Comparison of ENCODE assay signal across 8 cellular contexts in the genomic region with DNA sequence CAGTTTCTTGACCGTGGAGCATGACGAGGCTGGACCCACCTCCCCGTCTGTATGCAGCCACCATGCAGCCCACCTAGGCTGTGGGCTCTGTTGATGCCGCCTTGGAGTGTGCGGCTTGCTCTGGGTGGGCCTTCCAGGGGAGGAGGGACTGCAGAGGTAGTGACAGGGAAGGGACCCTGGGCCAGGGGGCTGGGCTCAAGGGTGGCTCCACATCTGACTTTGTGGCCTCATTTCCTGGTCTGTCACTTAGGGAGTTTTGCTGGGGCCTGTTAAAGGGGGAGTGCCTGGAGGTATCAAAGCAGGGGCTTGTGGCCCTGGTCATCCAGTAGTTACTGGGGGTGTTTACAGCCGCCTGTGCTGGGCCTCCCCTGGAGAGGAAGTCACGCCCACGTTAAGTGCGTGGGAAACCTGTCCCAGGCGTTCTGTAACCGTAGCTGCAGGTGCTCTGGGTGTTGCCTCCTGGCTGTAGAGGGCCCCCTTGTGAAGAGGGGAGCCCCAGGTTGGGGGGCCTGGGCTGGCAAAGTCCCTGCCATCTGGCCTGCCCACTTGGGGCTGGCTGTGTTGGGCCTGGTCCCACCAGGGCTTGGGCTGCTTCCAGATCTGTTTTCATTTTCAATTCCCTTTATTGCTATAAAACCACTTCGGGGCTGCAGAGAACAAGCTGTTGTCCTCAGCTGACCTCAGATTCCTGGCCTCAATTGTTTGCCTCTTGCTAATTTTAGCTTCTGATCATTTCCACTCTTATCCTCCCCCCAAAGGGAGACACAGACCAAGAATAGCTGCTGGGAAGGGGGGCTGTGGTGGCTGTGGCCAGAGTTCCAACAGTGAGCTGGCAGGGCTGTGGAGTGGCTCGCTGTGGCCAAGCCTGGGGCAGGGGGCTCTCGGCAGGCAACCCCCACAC. TPM values are rescaled to one million over a fixed set of nuclear protein-coding genes. Genes with fewer than 3 reads are reported as not detected.
DNase-seq lines count a peak whose midpoint lies in the region; ATAC-seq, FAIRE-seq and TF ChIP-seq lines count a peak whose summit lies in the region.

No MANE protein-coding gene starts in this region.

- no peaks in the 10 kb centered on the region for H3K9me3 Mint-ChIP-seq in CD8-positive, alpha-beta T cell
- H3K9me3 Mint-ChIP-seq in astrocyte (ENCODE audit: unreplicated experiment): no peaks in the 10 kb centered on the region

- peak; percentile 61 for ATAC-seq in CD8-positive, alpha-beta T cell
- peak; percentile 66 for ATAC-seq in HG03175 (IDR thresholded peaks at IDR 0.05; ENCODE audit: unreplicated experiment)

- peak overlapping the region; percentile 50 for H3K9ac ChIP-seq in astrocyte (ENCODE audit: low read length)

- peak overlapping the region; percentile 33 for H3K4me3 ChIP-seq in CD8-positive, alpha-beta T cell (ENCODE audit: low read depth, low read length)
- H3K4me3 ChIP-seq in OCI-LY7 (ENCODE audit: low read depth, low read length, poor library complexity, severe bottlenecking) (peak overlapping the region; percentile 49), astrocyte (ENCODE audit: insufficient read depth, low read depth, low read length) (peak overlapping the region; percentile 13)

- H4K20me1 ChIP-seq in OCI-LY7 (ENCODE audit: insufficient read depth, low read length): no peaks in the 10 kb centered on the region
- H4K20me1 ChIP-seq in astrocyte (ENCODE audit: insufficient read depth, low read length): peaks cover 87% of the 10 kb centered on the region

- BruUV-seq in OCI-LY7 (replicated peaks; lab: Mats Ljungman, UMichigan): no TSS peak

- H2AFZ ChIP-seq in OCI-LY7 (ENCODE audit: low read length) (no peak overlapping the region), astrocyte (ENCODE audit: low read depth, low read length) (no peak overlapping the region)

- peaks cover 4% of the 10 kb centered on the region for H3K36me3 ChIP-seq in CD8-positive, alpha-beta T cell (ENCODE audit: insufficient read depth, low read length)
- H3K36me3 ChIP-seq in OCI-LY7 (ENCODE audit: insufficient read depth, low read length) (peaks cover 52% of the 10 kb centered on the region), astrocyte (ENCODE audit: insufficient read depth, low read length) (no peaks in the 10 kb centered on the region)

- intact Hi-C loops in CD8-positive, alpha-beta T cell (cut with DNase I, micrococcal nuclease): no loop called here
- intact Hi-C loops in OCI-LY7 (cut with micrococcal nuclease; ENCODE audit: unreplicated experiment): loop anchor here (2.0 kb wide), 1 partner anchor 138 kb away; no protein-coding TSS in a partner anchor

- H3K36me3 Mint-ChIP-seq in CD8-positive, alpha-beta T cell: peaks cover 61% of the 10 kb centered on the region
- H3K36me3 Mint-ChIP-seq in astrocyte (ENCODE audit: low read depth, unreplicated experiment): no peaks in the 10 kb centered on the region

- H3K4me2 ChIP-seq in OCI-LY7 (ENCODE audit: low read length) (peak overlapping the region; percentile 67), astrocyte (ENCODE audit: low read length) (peak overlapping the region; percentile 72)

- H3K27me3 ChIP-seq in CD8-positive, alpha-beta T cell (ENCODE audit: insufficient read depth, low read length): no peaks in the 10 kb centered on the region
- no peaks in the 10 kb centered on the region for H3K27me3 ChIP-seq in astrocyte (ENCODE audit: insufficient read depth, low read length)

- peaks cover 100% of the 10 kb centered on the region for H3K79me2 ChIP-seq in OCI-LY7 (ENCODE audit: insufficient read depth, low read depth, low read length)
- peaks cover 82% of the 10 kb centered on the region for H3K79me2 ChIP-seq in astrocyte (ENCODE audit: insufficient read depth, low read length)

- peak overlapping the region; percentile 79 for H3K4me3 Mint-ChIP-seq in CD8-positive, alpha-beta T cell
- H3K4me3 Mint-ChIP-seq in astrocyte (ENCODE audit: unreplicated experiment): no peak overlapping the region

- CTCF ChIA-PET in CD8-positive, alpha-beta T cell (lab: Charles Lee): interaction anchor here (1.2 to 18.1 kb wide), 4 partner anchors 7 to 135 kb away, joined by 3 to 286 read pairs (median 168); no protein-coding TSS in a partner anchor
- CTCF ChIA-PET in OCI-LY7 (lab: Charles Lee; ENCODE audit: unreplicated experiment): interaction anchor here (0.6 to 0.9 kb wide), 3 partner anchors 11 to 86 kb away, joined by 3 read pairs; no protein-coding TSS in a partner anchor

- POLR2A ChIA-PET in CD8-positive, alpha-beta T cell (lab: Charles Lee): interaction anchor here (1.3 to 16.5 kb wide), 7 partner anchors 6 to 138 kb away, joined by 3 to 296 read pairs (median 5); partner anchors contain the start of gene KLF13
- POLR2A ChIA-PET in OCI-LY7 (lab: Charles Lee): interaction anchor here (0.6 to 1.6 kb wide), 4 partner anchors 11 to 143 kb away, joined by 3 to 6 read pairs (median 4); no protein-coding TSS in a partner anchor

- H3K27ac ChIP-seq in CD8-positive, alpha-beta T cell (ENCODE audit: low read depth, low read length): peak overlapping the region; percentile 58
- H3K27ac ChIP-seq in OCI-LY7 (ENCODE audit: low read depth, low read length, poor library complexity, severe bottlenecking): peak overlapping the region; percentile 78
- H3K27ac ChIP-seq in astrocyte (ENCODE audit: low read depth, low read length): peak overlapping the region; percentile 59

- TF ChIP-seq CTCF in CD8-positive, alpha-beta T cell (IDR thresholded peaks at IDR 0.05): no peak
- TF ChIP-seq CTCF in OCI-LY7 (conservative IDR thresholded peaks at IDR 0.05; ENCODE audit: low read length) (peak; percentile 58), astrocyte (IDR thresholded peaks at IDR 0.05; ENCODE audit: insufficient read depth, low read depth, low read length) (no peak)

- no peaks in the 10 kb centered on the region for H3K9me2 ChIP-seq in OCI-LY7 (ENCODE audit: insufficient read depth, low read length)

- H3K9me3 ChIP-seq in CD8-positive, alpha-beta T cell (ENCODE audit: low read length): no peaks in the 10 kb centered on the region
- H3K9me3 ChIP-seq in OCI-LY7 (ENCODE audit: low read length) (no peaks in the 10 kb centered on the region), astrocyte (ENCODE audit: insufficient read depth, low read depth, low read length) (no peaks in the 10 kb centered on the region)

- H3K27me3 Mint-ChIP-seq in CD8-positive, alpha-beta T cell (ENCODE audit: low read depth): no peaks in the 10 kb centered on the region
- H3K27me3 Mint-ChIP-seq in astrocyte (ENCODE audit: low read depth, unreplicated experiment): no peaks in the 10 kb centered on the region

- peak; percentile 16 for TF ChIP-seq POLR2A in GM19099 (IDR thresholded peaks at IDR 0.05; ENCODE audit: extremely low read depth, insufficient read length, low read depth)

- peak in 4 of 7 experiments; percentile 56 to 75 (median 64) for DNase-seq in CD8-positive, alpha-beta T cell
- DNase-seq in OCI-LY7 (ENCODE audit: low spot score): peak; percentile 71
- peak; percentile 87 for DNase-seq in astrocyte (ENCODE audit: low read depth)
- DNase-seq in iPS-NIHi7 (ENCODE audit: extremely low spot score): peak; percentile 45
- DNase-seq in stimulated activated CD4-positive, alpha-beta T cell treated with anti-CD3 and anti-CD28 coated beads, Interleukin-4, amount 100 ng/mL, for 1 hour: peak; percentile 54
- no peak for DNase-seq in HK-2 (ENCODE audit: unreplicated experiment)

- peak; percentile 45 for FAIRE-seq in astrocyte (lab: Jason Lieb, UNC)

- peaks cover 98% of the 10 kb centered on the region for H3K4me1 Mint-ChIP-seq in CD8-positive, alpha-beta T cell (ENCODE audit: low read depth)
- peaks cover 20% of the 10 kb centered on the region for H3K4me1 Mint-ChIP-seq in astrocyte (ENCODE audit: low read depth, unreplicated experiment)

- peaks cover 100% of the 10 kb centered on the region for H3K4me1 ChIP-seq in CD8-positive, alpha-beta T cell (ENCODE audit: insufficient read depth, low read length)
- peaks cover 97% of the 10 kb centered on the region for H3K4me1 ChIP-seq in OCI-LY7 (ENCODE audit: insufficient read depth, low read length, poor library complexity, severe bottlenecking)
- peaks cover 34% of the 10 kb centered on the region for H3K4me1 ChIP-seq in astrocyte (ENCODE audit: insufficient read depth, low read length)

- H3K27ac Mint-ChIP-seq in CD8-positive, alpha-beta T cell: peak overlapping the region; percentile 97
- no peak overlapping the region for H3K27ac Mint-ChIP-seq in astrocyte (ENCODE audit: unreplicated experiment)

RNA-seq across cellular contexts. Expression of gene KLF13, which starts 26.5 kb away (rescaled TPM):
- total RNA-seq in CD8-positive, alpha-beta T cell: 100 to 1,000 TPM; 359 to 364 TPM
- total RNA-seq in OCI-LY7 (2014; rRNA removed; shearing (Covaris generic)): 62.0 and 64.6 TPM in 2 replicates
- total RNA-seq in OCI-LY7 (2022) (62.6 and 63.2 TPM in 2 replicates), astrocyte (31.0 and 33.6 TPM in 2 replicates)

Comparison
In these comparisons a context has a peak if more than half of its experiments do, and no peak if none do; other contexts are left out.
1. RNA of gene KLF13, which starts 26.5 kb away (total RNA-seq): 359 to 364 TPM in CD8-positive, alpha-beta T cell; 62.0 to 64.6 TPM in OCI-LY7 and 31.0 to 33.6 TPM in astrocyte; every median in the first group is over 4 times any median in the second.
2. Peak in every context shown above with its lines, with median percentiles within 50 percentile points of each other: H3K27ac ChIP-seq and H3K4me3 ChIP-seq.